1 cellular context compared by ENCODE assay signal in genomic region chrX:2701600-2701999, GRCh38.
TF ChIP-seq lines count a peak whose summit lies in the region.

No MANE protein-coding gene starts in this region.

TF ChIP-seq in H1, 55 proteins besides CTCF, POLR2A, EP300 and RAD21:
- TF ChIP-seq BCL11A (IDR thresholded peaks at IDR 0.05; ENCODE audit: low read depth in 2 of 2, low read length in 2 of 2): no peak
- TF ChIP-seq CREB1 (IDR thresholded peaks at IDR 0.05): no peak
- no peak for TF ChIP-seq CHD1 (IDR thresholded peaks at IDR 0.05; ENCODE audit: low read depth, low read length)
- TF ChIP-seq ASH2L (IDR thresholded peaks at IDR 0.05; ENCODE audit: low read length): no peak
- no peak for TF ChIP-seq SP4 (IDR thresholded peaks at IDR 0.05; ENCODE audit: low read length)
- TF ChIP-seq PHF8 (conservative IDR thresholded peaks at IDR 0.05; ENCODE audit: low read depth, low read length): no peak
- TF ChIP-seq FOSL1 (IDR thresholded peaks at IDR 0.05; ENCODE audit: insufficient read depth, low read depth, low read length): no peak
- TF ChIP-seq TAF7 (optimal IDR thresholded peaks at IDR 0.05; ENCODE audit: borderline replicate concordance, low read depth, low read length): no peak
- TF ChIP-seq EGR1 (IDR thresholded peaks at IDR 0.05; ENCODE audit: borderline replicate concordance, low read depth, low read length): no peak
- no peak for TF ChIP-seq HDAC2 (IDR thresholded peaks at IDR 0.05; ENCODE audit: borderline replicate concordance in 1 of 2, low read depth in 2 of 2, low read length in 2 of 2)
- TF ChIP-seq SP1 (IDR thresholded peaks at IDR 0.05; ENCODE audit: low read depth, low read length): no peak
- no peak for TF ChIP-seq ATF2 (IDR thresholded peaks at IDR 0.05; ENCODE audit: low read length)
